In genomic region chr3:149209431-149209830, GRCh38 we compare ENCODE assay signal across 24 cellular contexts. TPM values are rescaled to one million over a fixed set of nuclear protein-coding genes. Genes with fewer than 3 reads are reported as not detected.
"Had no signal": no experiment of that assay in that cellular context is flagged by ENCODE, and none has a peak within 500 bp of the region (broad histone marks: within the 10 kb centered on the region; RNA-seq: fewer than 3 reads in every experiment).

No MANE protein-coding gene starts in this region.

- ATAC-seq: heart left ventricle; natural killer cell; stimulated activated memory B cell treated with anti-CD40 and anti-IgM and Interleukin-4, amounts not matched to agents 10 μg/mL and 1 μg/mL and 100 μg/mL, for 72 hours; stimulated activated naive CD8-positive, alpha-beta T cell treated with anti-CD3 and anti-CD28 coated beads, Interleukin-15, amount 100 ng/mL, for 72 hours had no signal

- H3K27ac Mint-ChIP-seq: immature natural killer cell; memory B cell; naive B cell; natural killer cell; progenitor cell of endocrine pancreas; stimulated activated memory B cell treated with anti-CD40 and anti-IgM and Interleukin-4, amounts not matched to agents 10 μg/mL and 1 μg/mL and 100 μg/mL, for 72 hours; stimulated activated naive CD8-positive, alpha-beta T cell treated with anti-CD3 and anti-CD28 coated beads, Interleukin-15, amount 100 ng/mL, for 72 hours had no signal

- H3K4me3 ChIP-seq: heart left ventricle, left ventricle myocardium inferior, lung, ovary, right atrium auricular region, right lobe of liver, skin epidermis, spleen, tibial nerve, upper lobe of left lung, vagina had no signal

- H3K27ac ChIP-seq: heart left ventricle, left ventricle myocardium inferior, ovary, right atrium auricular region, right lobe of liver, skin epidermis, spleen, tibial nerve, upper lobe of left lung, vagina had no signal

- H3K9me3 Mint-ChIP-seq: immature natural killer cell; naive B cell; natural killer cell; stimulated activated memory B cell treated with anti-CD40 and anti-IgM and Interleukin-4, amounts not matched to agents 10 μg/mL and 1 μg/mL and 100 μg/mL, for 72 hours; stimulated activated naive CD8-positive, alpha-beta T cell treated with anti-CD3 and anti-CD28 coated beads, Interleukin-15, amount 100 ng/mL, for 72 hours had no signal

- H3K9me3 ChIP-seq: heart left ventricle, left ventricle myocardium inferior, ovary, right atrium auricular region, right lobe of liver, spleen, tibial nerve, upper lobe of left lung, vagina had no signal

- H3K4me3 Mint-ChIP-seq: immature natural killer cell; memory B cell; naive B cell; natural killer cell; stimulated activated memory B cell treated with anti-CD40 and anti-IgM and Interleukin-4, amounts not matched to agents 10 μg/mL and 1 μg/mL and 100 μg/mL, for 72 hours; stimulated activated naive CD8-positive, alpha-beta T cell treated with anti-CD3 and anti-CD28 coated beads, Interleukin-15, amount 100 ng/mL, for 72 hours had no signal

- DNase-seq: heart left ventricle; hypothalamus; immature natural killer cell; left ventricle myocardium inferior; naive B cell; natural killer cell; ovary; right lobe of liver; spleen; stimulated activated CD4-positive, alpha-beta T cell treated with anti-CD3 and anti-CD28 coated beads, Interleukin-4, amount 100 ng/mL, for 24 hours; stimulated activated naive CD4-positive, alpha-beta T cell treated with Interleukin-2 at 50 U/mL for 16 hours; stimulated activated naive CD8-positive, alpha-beta T cell treated with anti-CD3 and anti-CD28 coated beads, Interleukin-15, amount 100 ng/mL, for 72 hours; substantia nigra; upper lobe of left lung had no signal

- H3K4me1 ChIP-seq: heart left ventricle, left ventricle myocardium inferior, right atrium auricular region, tibial nerve, upper lobe of left lung, vagina had no signal

- H3K36me3 ChIP-seq: heart left ventricle, left ventricle myocardium inferior, ovary, right atrium auricular region, spleen, tibial nerve, upper lobe of left lung, vagina had no signal

- H3K27me3 Mint-ChIP-seq: memory B cell; naive B cell; progenitor cell of endocrine pancreas; stimulated activated memory B cell treated with anti-CD40 and anti-IgM and Interleukin-4, amounts not matched to agents 10 μg/mL and 1 μg/mL and 100 μg/mL, for 72 hours had no signal

- H3K27me3 ChIP-seq: heart left ventricle, ovary, right atrium auricular region, right lobe of liver, spleen, tibial nerve, upper lobe of left lung, vagina had no signal

- H3K4me1 Mint-ChIP-seq: immature natural killer cell, natural killer cell had no signal

- H3K36me3 Mint-ChIP-seq: immature natural killer cell; memory B cell; naive B cell; natural killer cell; stimulated activated memory B cell treated with anti-CD40 and anti-IgM and Interleukin-4, amounts not matched to agents 10 μg/mL and 1 μg/mL and 100 μg/mL, for 72 hours had no signal

RNA-seq across cellular contexts. Expression of gene CP, which starts 12.2 kb away (rescaled TPM):
- total RNA-seq: kidney epithelial cell, natural killer cell had no signal
- polyA plus RNA-seq: neural cell had no signal
